In the genomic region with DNA sequence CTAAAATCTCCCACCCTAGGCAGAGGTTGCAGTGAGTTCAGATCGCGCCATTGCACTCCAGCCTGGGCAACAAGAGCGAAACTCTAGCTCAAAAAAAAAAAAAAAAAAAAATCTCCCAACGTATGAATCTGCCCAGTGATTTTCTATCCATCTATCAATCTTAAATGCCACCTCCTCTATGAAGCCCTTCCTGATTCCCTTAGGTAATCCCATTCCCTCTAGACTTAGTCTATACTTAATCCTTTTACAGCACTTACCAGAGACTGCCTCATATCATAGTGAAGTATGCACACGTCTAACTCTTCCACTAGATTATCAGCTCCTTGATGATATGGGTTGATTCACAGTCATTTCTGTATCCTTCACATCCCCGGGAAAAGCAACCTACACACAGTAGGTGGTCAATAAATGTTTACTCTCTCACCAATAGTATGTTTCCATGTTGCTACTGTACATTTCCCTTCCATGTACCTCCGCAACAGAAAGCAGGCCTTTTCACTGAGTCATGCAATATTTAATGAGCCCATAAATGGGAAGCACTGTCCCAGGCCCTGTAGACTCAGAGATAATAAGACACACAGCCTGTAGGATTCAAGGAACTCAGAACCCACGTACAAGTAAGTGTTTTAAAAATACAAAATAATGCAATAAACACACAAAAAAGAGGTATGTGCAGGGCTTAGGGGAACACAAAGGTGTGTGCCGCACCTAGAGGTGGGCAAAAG, we compare ENCODE assay signal across 8 cellular contexts. TPM values are rescaled to one million over a fixed set of nuclear protein-coding genes. Genes with fewer than 3 reads are reported as not detected.
DNase-seq lines count a peak whose midpoint lies in the region; ATAC-seq and TF ChIP-seq lines count a peak whose summit lies in the region.

No MANE protein-coding gene starts in this region.

- no peaks in the 10 kb centered on the region for H3K27me3 Mint-ChIP-seq in activated T-cell treated with anti-CD3 and anti-CD28 coated beads, Interleukin-2, amount 50 U/mL, for 24 hours
- no peaks in the 10 kb centered on the region for H3K27me3 Mint-ChIP-seq in WTC11 (ENCODE audit: low read depth)

- H3K4me1 ChIP-seq in iPS-20b (ENCODE audit: insufficient read depth, low read length), result peaks cover 11% of the 10 kb centered on the region; the same call in 1 of the 2 replicates
- peaks cover 0 to 31% (median 24%) of the 10 kb centered on the region in 4 donors for H3K4me1 ChIP-seq in tibial artery

- H3K4me3 ChIP-seq in iPS-20b (ENCODE audit: low read length), result peak overlapping the region; percentile 100
- H3K4me3 ChIP-seq in tibial artery, result peak overlapping the region; percentile 79 to 80

- intact Hi-C loops in tibial artery (cut with DNase I; ENCODE audit: low total_unique reads), result no loop called here

- ATAC-seq in WTC11, result no peak
- no peak for ATAC-seq in HG03442 (IDR thresholded peaks at IDR 0.05; ENCODE audit: unreplicated experiment)

- no peaks in the 10 kb centered on the region for H3K9me3 ChIP-seq in iPS-20b (ENCODE audit: insufficient read depth, low read depth, low read length)
- H3K9me3 ChIP-seq in tibial artery, result no peaks in the 10 kb centered on the region

- peak overlapping the region; percentile 94 for H3K4me3 Mint-ChIP-seq in activated T-cell treated with anti-CD3 and anti-CD28 coated beads, Interleukin-2, amount 50 U/mL, for 24 hours
- peak overlapping the region; percentile 99 for H3K4me3 Mint-ChIP-seq in WTC11

- H3K27ac Mint-ChIP-seq in activated T-cell treated with anti-CD3 and anti-CD28 coated beads, Interleukin-2, amount 50 U/mL, for 24 hours, result peak overlapping the region; percentile 98
- H3K27ac Mint-ChIP-seq in WTC11, result peak overlapping the region; percentile 60; the same call in 1 of the 2 replicates

- H3K27ac ChIP-seq in iPS-20b (ENCODE audit: low read length), result no peak overlapping the region
- H3K27ac ChIP-seq in tibial artery, result no peak overlapping the region

- H3K36me3 ChIP-seq in iPS-20b (ENCODE audit: insufficient read depth, low read depth, low read length) (peaks cover 63% of the 10 kb centered on the region), tibial artery (peaks cover 31 to 50% (median 34%) of the 10 kb centered on the region in 3 donors)

- CTCF ChIA-PET in WTC11 (lab: Charles Lee), result interaction anchor here (1.6 to 2.2 kb wide), 3 partner anchors 106 to 325 kb away, joined by 3 to 13 read pairs (median 3); no protein-coding TSS in a partner anchor

- H3K9me3 Mint-ChIP-seq in activated T-cell treated with anti-CD3 and anti-CD28 coated beads, Interleukin-2, amount 50 U/mL, for 24 hours, result no peaks in the 10 kb centered on the region
- H3K9me3 Mint-ChIP-seq in WTC11, result no peaks in the 10 kb centered on the region

- H3K36me3 Mint-ChIP-seq in activated T-cell treated with anti-CD3 and anti-CD28 coated beads, Interleukin-2, amount 50 U/mL, for 24 hours (ENCODE audit: low read depth), result peaks cover 98% of the 10 kb centered on the region
- peaks cover 45% of the 10 kb centered on the region for H3K36me3 Mint-ChIP-seq in WTC11

- TF ChIP-seq CTCF in WTC11 (IDR thresholded peaks at IDR 0.05) (no peak), tibial artery (IDR thresholded peaks at IDR 0.05) (no peak)

- peaks cover 52% of the 10 kb centered on the region for H3K4me1 Mint-ChIP-seq in activated T-cell treated with anti-CD3 and anti-CD28 coated beads, Interleukin-2, amount 50 U/mL, for 24 hours (ENCODE audit: low read depth)
- H3K4me1 Mint-ChIP-seq in WTC11, result peaks cover 18% of the 10 kb centered on the region

- POLR2A ChIA-PET in WTC11 (lab: Charles Lee), result interaction anchor here (1.6 kb wide), 2 partner anchors 8 to 28 kb away, joined by 4 to 5 read pairs; no protein-coding TSS in a partner anchor

- peak overlapping the region; percentile 93 for H3K9ac ChIP-seq in iPS-20b (ENCODE audit: low read depth, low read length)

- DNase-seq in activated T-cell treated with anti-CD3 and anti-CD28 coated beads, Interleukin-2, amount 50 U/mL, for 24 hours, result no peak
- no peak for DNase-seq in activated T-cell treated with anti-CD3 and anti-CD28 coated beads, Interleukin-2, amount 50 U/mL, for 1 hour
- DNase-seq in WTC11 (ENCODE audit: low spot score), result no peak
- no peak for DNase-seq in tibial artery
- DNase-seq in NCI-H187 (lab: John Stamatoyannopoulos, UW), result no peak
- DNase-seq in middle frontal gyrus (ENCODE audit: extremely low spot score, low spot score), result no peak

- no peaks in the 10 kb centered on the region for H3K27me3 ChIP-seq in iPS-20b (ENCODE audit: insufficient read depth, low read length)
- no peaks in the 10 kb centered on the region for H3K27me3 ChIP-seq in tibial artery

TF ChIP-seq in WTC11, 78 proteins besides CTCF, POLR2A, EP300 and RAD21 (continues in another document):
- TF ChIP-seq NFE2L1 (CRISPR knock-in tag; IDR thresholded peaks at IDR 0.05) (no peak), MXD4 (CRISPR knock-in tag; IDR thresholded peaks at IDR 0.05; ENCODE audit: borderline replicate concordance) (no peak), ELF4 (CRISPR knock-in tag; IDR thresholded peaks at IDR 0.05; ENCODE audit: low read depth) (no peak), NFYB (CRISPR knock-in tag; conservative IDR thresholded peaks at IDR 0.05; ENCODE audit: low read depth) (no peak)
- TF ChIP-seq, protein P1, sequence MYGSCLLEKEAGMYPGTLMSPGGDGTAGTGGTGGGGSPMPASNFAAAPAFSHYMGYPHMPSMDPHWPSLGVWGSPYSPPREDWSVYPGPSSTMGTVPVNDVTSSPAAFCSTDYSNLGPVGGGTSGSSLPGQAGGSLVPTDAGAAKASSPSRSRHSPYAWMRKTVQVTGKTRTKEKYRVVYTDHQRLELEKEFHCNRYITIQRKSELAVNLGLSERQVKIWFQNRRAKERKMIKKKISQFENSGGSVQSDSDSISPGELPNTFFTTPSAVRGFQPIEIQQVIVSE (CRISPR knock-in tag; IDR thresholded peaks at IDR 0.05; ENCODE audit: borderline replicate concordance), result no peak
- TF ChIP-seq, protein P2, sequence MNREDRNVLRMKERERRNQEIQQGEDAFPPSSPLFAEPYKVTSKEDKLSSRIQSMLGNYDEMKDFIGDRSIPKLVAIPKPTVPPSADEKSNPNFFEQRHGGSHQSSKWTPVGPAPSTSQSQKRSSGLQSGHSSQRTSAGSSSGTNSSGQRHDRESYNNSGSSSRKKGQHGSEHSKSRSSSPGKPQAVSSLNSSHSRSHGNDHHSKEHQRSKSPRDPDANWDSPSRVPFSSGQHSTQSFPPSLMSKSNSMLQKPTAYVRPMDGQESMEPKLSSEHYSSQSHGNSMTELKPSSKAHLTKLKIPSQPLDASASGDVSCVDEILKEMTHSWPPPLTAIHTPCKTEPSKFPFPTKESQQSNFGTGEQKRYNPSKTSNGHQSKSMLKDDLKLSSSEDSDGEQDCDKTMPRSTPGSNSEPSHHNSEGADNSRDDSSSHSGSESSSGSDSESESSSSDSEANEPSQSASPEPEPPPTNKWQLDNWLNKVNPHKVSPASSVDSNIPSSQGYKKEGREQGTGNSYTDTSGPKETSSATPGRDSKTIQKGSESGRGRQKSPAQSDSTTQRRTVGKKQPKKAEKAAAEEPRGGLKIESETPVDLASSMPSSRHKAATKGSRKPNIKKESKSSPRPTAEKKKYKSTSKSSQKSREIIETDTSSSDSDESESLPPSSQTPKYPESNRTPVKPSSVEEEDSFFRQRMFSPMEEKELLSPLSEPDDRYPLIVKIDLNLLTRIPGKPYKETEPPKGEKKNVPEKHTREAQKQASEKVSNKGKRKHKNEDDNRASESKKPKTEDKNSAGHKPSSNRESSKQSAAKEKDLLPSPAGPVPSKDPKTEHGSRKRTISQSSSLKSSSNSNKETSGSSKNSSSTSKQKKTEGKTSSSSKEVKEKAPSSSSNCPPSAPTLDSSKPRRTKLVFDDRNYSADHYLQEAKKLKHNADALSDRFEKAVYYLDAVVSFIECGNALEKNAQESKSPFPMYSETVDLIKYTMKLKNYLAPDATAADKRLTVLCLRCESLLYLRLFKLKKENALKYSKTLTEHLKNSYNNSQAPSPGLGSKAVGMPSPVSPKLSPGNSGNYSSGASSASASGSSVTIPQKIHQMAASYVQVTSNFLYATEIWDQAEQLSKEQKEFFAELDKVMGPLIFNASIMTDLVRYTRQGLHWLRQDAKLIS (CRISPR knock-in tag; IDR thresholded peaks at IDR 0.05; ENCODE audit: borderline replicate concordance), result no peak
- TF ChIP-seq, protein P3, sequence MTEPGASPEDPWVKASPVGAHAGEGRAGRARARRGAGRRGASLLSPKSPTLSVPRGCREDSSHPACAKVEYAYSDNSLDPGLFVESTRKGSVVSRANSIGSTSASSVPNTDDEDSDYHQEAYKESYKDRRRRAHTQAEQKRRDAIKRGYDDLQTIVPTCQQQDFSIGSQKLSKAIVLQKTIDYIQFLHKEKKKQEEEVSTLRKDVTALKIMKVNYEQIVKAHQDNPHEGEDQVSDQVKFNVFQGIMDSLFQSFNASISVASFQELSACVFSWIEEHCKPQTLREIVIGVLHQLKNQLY (CRISPR knock-in tag; IDR thresholded peaks at IDR 0.05), result no peak
- TF ChIP-seq, protein P4, sequence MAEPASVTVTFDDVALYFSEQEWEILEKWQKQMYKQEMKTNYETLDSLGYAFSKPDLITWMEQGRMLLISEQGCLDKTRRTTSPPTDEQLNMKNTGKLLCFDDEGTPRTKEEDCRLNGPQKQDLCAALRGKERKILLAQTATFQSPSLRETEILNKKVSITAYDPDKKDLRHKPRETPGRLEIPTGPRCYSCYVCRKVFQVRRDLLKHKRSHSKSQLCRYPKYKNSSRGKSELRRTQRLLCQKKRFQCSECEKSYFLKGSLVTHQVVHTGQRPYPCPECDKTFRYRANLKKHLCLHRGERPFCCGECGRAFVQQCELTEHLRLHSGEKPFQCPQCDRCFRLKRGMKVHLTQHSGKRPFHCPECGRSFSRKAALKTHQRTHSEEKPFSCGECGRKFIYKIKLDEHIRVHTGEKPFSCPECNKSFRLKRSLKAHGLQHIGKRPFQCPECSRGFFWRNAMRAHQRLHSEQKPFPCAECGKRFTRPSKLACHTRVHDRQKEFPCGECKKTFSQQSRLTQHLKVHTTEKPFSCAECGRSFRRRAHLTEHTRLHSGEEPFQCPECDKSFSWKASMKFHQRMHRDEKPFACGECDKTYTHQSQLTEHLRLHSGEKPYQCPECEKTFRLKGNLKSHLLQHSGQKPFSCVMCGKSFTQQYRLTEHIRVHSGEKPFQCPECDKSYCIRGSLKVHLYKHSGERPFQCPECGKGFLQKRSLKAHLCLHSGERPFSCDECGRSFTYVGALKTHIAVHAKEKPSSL (CRISPR knock-in tag; conservative IDR thresholded peaks at IDR 0.05), result no peak

RNA-seq across cellular contexts. Expression of a gene that starts 1.2 kb away (rescaled TPM):
- 102 to 125 TPM (median 110 TPM) in 3 replicates for total RNA-seq in WTC11 (2021)

RNA-seq across cellular contexts. Expression of a gene that starts 1.4 kb away (rescaled TPM):
- 30.8 to 40.6 TPM (median 36.6 TPM) in 3 replicates for total RNA-seq in WTC11 (2021)
